ENCODE assay signal across 8 cellular contexts in the genomic region with DNA sequence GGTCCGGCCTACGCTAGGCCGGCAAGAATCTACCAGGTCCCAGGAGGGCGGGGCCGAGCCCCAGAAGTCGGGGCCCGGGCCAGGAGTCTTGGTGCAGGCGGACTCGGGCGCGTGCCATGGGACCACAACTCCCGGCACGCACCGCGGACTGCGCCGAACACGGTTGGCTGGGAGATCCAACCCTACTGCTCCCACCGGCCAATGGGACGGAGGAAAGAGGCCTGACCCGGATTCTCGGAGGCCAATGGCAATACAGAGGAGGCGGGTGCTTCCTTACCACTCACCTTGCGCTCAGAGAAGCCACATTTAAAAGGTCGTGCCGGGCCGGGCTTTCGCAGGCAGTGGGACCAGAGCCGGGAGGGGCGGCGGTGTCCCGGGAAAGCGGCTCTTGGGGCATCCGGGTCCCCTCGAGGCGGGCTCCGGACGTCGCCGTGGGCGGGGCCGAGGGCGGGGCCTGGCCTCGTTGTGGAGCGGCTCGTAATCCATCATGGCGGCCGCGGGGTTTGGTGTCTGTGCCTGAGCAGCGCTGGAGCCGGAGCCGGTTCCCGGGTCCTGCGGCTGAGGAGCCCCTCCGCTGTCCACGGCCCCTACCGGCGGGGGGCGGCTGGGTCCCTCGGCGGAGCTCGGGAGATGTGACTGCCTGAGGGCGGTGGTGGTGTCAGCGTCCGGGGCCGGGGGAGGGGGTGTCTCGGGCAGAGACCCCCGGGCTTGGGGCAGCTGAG. TPM values are rescaled to one million over a fixed set of nuclear protein-coding genes. Genes with fewer than 3 reads are reported as not detected.
DNase-seq lines count a peak whose midpoint lies in the region; ATAC-seq and TF ChIP-seq lines count a peak whose summit lies in the region.

No MANE protein-coding gene starts in this region.

- no peaks in the 10 kb centered on the region for H3K27me3 Mint-ChIP-seq in activated T-helper 2 cell treated with anti-CD3 and anti-CD28 coated beads, Interferon-gamma antibody, Interleukin-2, Interleukin-4, amounts not matched to agents 10 μg/mL and 5 μg/mL and 100 μg/mL, durations not matched to agents 14 hours and 24 hours and 36 hours (ENCODE audit: low read depth)
- no peaks in the 10 kb centered on the region for H3K27me3 Mint-ChIP-seq in natural killer cell (ENCODE audit: low read depth in 2 of 2)

- no peak for TF ChIP-seq CTCF in natural killer cell (IDR thresholded peaks at IDR 0.05)

- H3K9me3 Mint-ChIP-seq in activated T-helper 2 cell treated with anti-CD3 and anti-CD28 coated beads, Interferon-gamma antibody, Interleukin-2, Interleukin-4, amounts not matched to agents 10 μg/mL and 5 μg/mL and 100 μg/mL, durations not matched to agents 14 hours and 24 hours and 36 hours: no peaks in the 10 kb centered on the region
- no peaks in the 10 kb centered on the region for H3K9me3 Mint-ChIP-seq in natural killer cell

- peak; percentile 96 to 99 (median 97) for ATAC-seq in natural killer cell

- peak overlapping the region; percentile 91 for H3K4me3 Mint-ChIP-seq in activated T-helper 2 cell treated with anti-CD3 and anti-CD28 coated beads, Interferon-gamma antibody, Interleukin-2, Interleukin-4, amounts not matched to agents 10 μg/mL and 5 μg/mL and 100 μg/mL, durations not matched to agents 14 hours and 24 hours and 36 hours (ENCODE audit: low read depth)
- H3K4me3 Mint-ChIP-seq in natural killer cell: peak overlapping the region; percentile 96

- peak; percentile 99 for DNase-seq in EH (ENCODE audit: low read depth)
- peak; percentile 91 for DNase-seq in GOT3 (lab: John Stamatoyannopoulos, UW)
- peak; percentile 98 for DNase-seq in LHCN-M2 (ENCODE audit: low read depth)
- DNase-seq in RPMI7951 (ENCODE audit: low read depth): peak; percentile 98
- DNase-seq in activated T-helper 2 cell treated with anti-CD3 and anti-CD28 coated beads, Interferon-gamma antibody, Interleukin-2, Interleukin-4, amounts not matched to agents 10 μg/mL and 5 μg/mL and 100 μg/mL, durations not matched to agents 14 hours and 24 hours and 36 hours (ENCODE audit: low spot score): peak; percentile 95
- peak; percentile 97 for DNase-seq in fibroblast of peridontal ligament (ENCODE audit: extremely low read depth)
- peak; percentile 91 for DNase-seq in natural killer cell
- peak; percentile 89 to 99 (median 94) for DNase-seq in stimulated activated naive CD4-positive, alpha-beta T cell (lab: John Stamatoyannopoulos, UW)

- no peaks in the 10 kb centered on the region for H3K36me3 Mint-ChIP-seq in activated T-helper 2 cell treated with anti-CD3 and anti-CD28 coated beads, Interferon-gamma antibody, Interleukin-2, Interleukin-4, amounts not matched to agents 10 μg/mL and 5 μg/mL and 100 μg/mL, durations not matched to agents 14 hours and 24 hours and 36 hours (ENCODE audit: low read depth)
- H3K36me3 Mint-ChIP-seq in natural killer cell: no peaks in the 10 kb centered on the region

- peak overlapping the region; percentile 93 for H3K27ac Mint-ChIP-seq in activated T-helper 2 cell treated with anti-CD3 and anti-CD28 coated beads, Interferon-gamma antibody, Interleukin-2, Interleukin-4, amounts not matched to agents 10 μg/mL and 5 μg/mL and 100 μg/mL, durations not matched to agents 14 hours and 24 hours and 36 hours
- peak overlapping the region; percentile 90 to 95 for H3K27ac Mint-ChIP-seq in natural killer cell

- peaks cover 29% of the 10 kb centered on the region for H3K4me1 Mint-ChIP-seq in activated T-helper 2 cell treated with anti-CD3 and anti-CD28 coated beads, Interferon-gamma antibody, Interleukin-2, Interleukin-4, amounts not matched to agents 10 μg/mL and 5 μg/mL and 100 μg/mL, durations not matched to agents 14 hours and 24 hours and 36 hours (ENCODE audit: low read depth)
- peaks cover 30 to 33% of the 10 kb centered on the region in 2 donors for H3K4me1 Mint-ChIP-seq in natural killer cell

- intact Hi-C loops in activated T-helper 2 cell treated with anti-CD3 and anti-CD28 coated beads, Interferon-gamma antibody, Interleukin-2, Interleukin-4, amounts not matched to agents 10 μg/mL and 5 μg/mL and 100 μg/mL, durations not matched to agents 14 hours and 24 hours and 36 hours (cut with micrococcal nuclease): loop anchor here (1.0 to 10.0 kb wide), 3 partner anchors 19 to 150 kb away; a partner anchor contains a TSS
- intact Hi-C loops in natural killer cell (cut with micrococcal nuclease): loop anchor here (1.0 to 2.0 kb wide), 2 partner anchors 19 to 334 kb away; a partner anchor contains a TSS

RNA-seq across cellular contexts. Expression of a gene that starts 19.1 kb away (rescaled TPM):
- 39.3 and 44.0 TPM in 2 replicates for total RNA-seq in LHCN-M2 (2014; rRNA removed)
- 19.5 TPM for polyA plus RNA-seq in LHCN-M2 (2012)
- total RNA-seq in RPMI7951 (2014; rRNA removed; shearing (Covaris generic)): 33.9 and 40.7 TPM in 2 replicates
- total RNA-seq in activated T-helper 2 cell treated with anti-CD3 and anti-CD28 coated beads, Interferon-gamma antibody, Interleukin-2, Interleukin-4, amounts not matched to agents 10 μg/mL and 5 μg/mL and 100 μg/mL, durations not matched to agents 14 hours and 24 hours and 36 hours: 93.0 and 94.9 TPM in 2 replicates
- total RNA-seq in natural killer cell: 10 to 100 TPM; 40.7 to 49.0 (median 47.1) TPM

RNA-seq across cellular contexts. Expression of a gene that starts 48.3 kb away (rescaled TPM):
- total RNA-seq in LHCN-M2 (2014; rRNA removed) (not detected in 2 replicates), natural killer cell (under 1 TPM in 2 of 3 donors, not detected in 1; 0.09 to 0.15 TPM)
- polyA plus RNA-seq in LHCN-M2 (2012): not detected
- not detected in 2 replicates for total RNA-seq in RPMI7951 (2014; rRNA removed; shearing (Covaris generic))
- 0.21 and 0.28 TPM in 2 replicates for total RNA-seq in activated T-helper 2 cell treated with anti-CD3 and anti-CD28 coated beads, Interferon-gamma antibody, Interleukin-2, Interleukin-4, amounts not matched to agents 10 μg/mL and 5 μg/mL and 100 μg/mL, durations not matched to agents 14 hours and 24 hours and 36 hours

Comparison
In these comparisons a context has a peak if more than half of its experiments do, and no peak if none do; other contexts are left out.
1. Peak in every context shown above with its lines: DNase-seq and ATAC-seq.